In genomic region chr14:102362545-102363181, GRCh38 we compare ENCODE assay signal across 8 cellular contexts. TPM values are rescaled to one million over a fixed set of nuclear protein-coding genes. Genes with fewer than 3 reads are reported as not detected.
DNase-seq lines count a peak whose midpoint lies in the region; ATAC-seq and TF ChIP-seq lines count a peak whose summit lies in the region.

Gene CINP (minus strand): TSS chr14:102362890. CDS start chr14:102362851, 39 bp downstream.
Gene TECPR2 (plus strand): TSS chr14:102362941. CDS start chr14:102376722, 13,781 bp downstream.

- ATAC-seq in DND-41 (ENCODE audit: insufficient read depth, low read depth) (peak; percentile 94), naive B cell (ENCODE audit: low read depth in 2 of 2) (peak; percentile 95)
- ATAC-seq in stimulated activated effector memory CD8-positive, alpha-beta T cell treated with anti-CD3 and anti-CD28 coated beads, Interleukin-12 subunit alpha, Interleukin-12 subunit beta, amount 100 ng/mL, for 72 hours, result peak; percentile 89

- H3K27me3 ChIP-seq in DND-41 (ENCODE audit: insufficient read depth, low read length, poor library complexity) (no peaks in the 10 kb centered on the region), GM23248 (replicated peaks; ENCODE audit: insufficient read depth) (no peaks in the 10 kb centered on the region)

- H2AFZ ChIP-seq in DND-41 (ENCODE audit: low read depth, low read length) (peak within 1 kb of the TSS; percentile 91), GM23248 (peak within 1 kb of the TSS; percentile 96)

- no peak for TF ChIP-seq CTCF in DND-41 (IDR thresholded peaks at IDR 0.05; ENCODE audit: borderline replicate concordance, extremely low read depth, low read length, poor library complexity, severe bottlenecking)

- H3K79me2 ChIP-seq in DND-41 (ENCODE audit: insufficient read depth, low read length) (peaks cover 17% of the 10 kb centered on the region), GM23248 (ENCODE audit: insufficient read depth) (peaks cover 66% of the 10 kb centered on the region)

- peak within 1 kb of the TSS; percentile 77 for H3K27ac ChIP-seq in DND-41 (ENCODE audit: low read length)
- peak within 1 kb of the TSS; percentile 91 for H3K27ac ChIP-seq in GM23248

- H3K4me1 Mint-ChIP-seq in activated T-helper 1 cell treated with anti-CD3 and anti-CD28 coated beads, Interleukin-12 subunit alpha, Interleukin-12 subunit beta, Interleukin-2, Interleukin-4 antibody, amounts not matched to agents 30 ng/mL and 10 ng/mL and 1 ng/mL, durations not matched to agents 14 hours and 24 hours and 36 hours (ENCODE audit: low read depth), result peaks cover 32% of the 10 kb centered on the region
- H3K4me1 Mint-ChIP-seq in naive B cell, result peaks cover 21 to 36% (median 25%) of the 10 kb centered on the region in 3 donors
- H3K4me1 Mint-ChIP-seq in stimulated activated effector memory CD8-positive, alpha-beta T cell treated with anti-CD3 and anti-CD28 coated beads, Interleukin-12 subunit alpha, Interleukin-12 subunit beta, amount 100 ng/mL, for 72 hours, result peaks cover 37% of the 10 kb centered on the region

- DNase-seq in DND-41, result peak; percentile 95
- DNase-seq in GM23248, result peak; percentile 100
- peak; percentile 91 to 92 for DNase-seq in Kasumi-1 (lab: John Stamatoyannopoulos, UW)
- peak; percentile 96 for DNase-seq in RKO (ENCODE audit: low spot score)
- DNase-seq in activated T-helper 1 cell treated with anti-CD3 and anti-CD28 coated beads, Interleukin-12 subunit alpha, Interleukin-12 subunit beta, Interleukin-2, Interleukin-4 antibody, amounts not matched to agents 30 ng/mL and 10 ng/mL and 1 ng/mL, durations not matched to agents 14 hours and 24 hours and 36 hours (ENCODE audit: low spot score), result peak; percentile 92
- peak; percentile 96 for DNase-seq in fibroblast of gingiva (ENCODE audit: low read depth)
- peak; percentile 92 for DNase-seq in naive B cell
- DNase-seq in stimulated activated effector memory CD8-positive, alpha-beta T cell treated with anti-CD3 and anti-CD28 coated beads, Interleukin-12 subunit alpha, Interleukin-12 subunit beta, amount 100 ng/mL, for 72 hours (ENCODE audit: low spot score in 2 of 2), result peak; percentile 88 to 97

- 1 to 2% methylated on average over 43 to 47 of the region's 58 CpGs for WGBS in GM23248 (ENCODE audit: low coverage in 1 of 2, low lambda C conversion rate in 2 of 2, missing lambda C conversion rate in 2 of 2), 2 experiments

- peak within 1 kb of the TSS; percentile 91 for H3K27ac Mint-ChIP-seq in activated T-helper 1 cell treated with anti-CD3 and anti-CD28 coated beads, Interleukin-12 subunit alpha, Interleukin-12 subunit beta, Interleukin-2, Interleukin-4 antibody, amounts not matched to agents 30 ng/mL and 10 ng/mL and 1 ng/mL, durations not matched to agents 14 hours and 24 hours and 36 hours
- peak within 1 kb of the TSS in 5 of 6 donors; percentile 95 to 98 (median 97) for H3K27ac Mint-ChIP-seq in naive B cell
- H3K27ac Mint-ChIP-seq in stimulated activated effector memory CD8-positive, alpha-beta T cell treated with anti-CD3 and anti-CD28 coated beads, Interleukin-12 subunit alpha, Interleukin-12 subunit beta, amount 100 ng/mL, for 72 hours, result no peak within 1 kb of the TSS

- H3K4me2 ChIP-seq in DND-41 (ENCODE audit: insufficient read depth, low read length) (peak within 1 kb of the TSS; percentile 93), GM23248 (ENCODE audit: unreplicated experiment) (peak within 1 kb of the TSS; percentile 91)

- no peaks in the 10 kb centered on the region for H3K9me3 Mint-ChIP-seq in activated T-helper 1 cell treated with anti-CD3 and anti-CD28 coated beads, Interleukin-12 subunit alpha, Interleukin-12 subunit beta, Interleukin-2, Interleukin-4 antibody, amounts not matched to agents 30 ng/mL and 10 ng/mL and 1 ng/mL, durations not matched to agents 14 hours and 24 hours and 36 hours
- no peaks in the 10 kb centered on the region for H3K9me3 Mint-ChIP-seq in naive B cell
- H3K9me3 Mint-ChIP-seq in stimulated activated effector memory CD8-positive, alpha-beta T cell treated with anti-CD3 and anti-CD28 coated beads, Interleukin-12 subunit alpha, Interleukin-12 subunit beta, amount 100 ng/mL, for 72 hours, result no peaks in the 10 kb centered on the region

- H3K36me3 ChIP-seq in DND-41 (ENCODE audit: insufficient read depth, low read length), result peaks cover 8% of the 10 kb centered on the region; the same call in 1 of the 2 replicates
- peaks cover 8% of the 10 kb centered on the region; the same call in 1 of the 2 replicates for H3K36me3 ChIP-seq in GM23248 (ENCODE audit: low read depth)

- peak within 1 kb of the TSS; percentile 75 for H3K9ac ChIP-seq in DND-41 (ENCODE audit: low read depth, low read length)
- H3K9ac ChIP-seq in GM23248, result peak within 1 kb of the TSS; percentile 98

- H3K9me2 ChIP-seq in GM23248 (ENCODE audit: insufficient read depth), result no peaks in the 10 kb centered on the region

- H3K9me3 ChIP-seq in DND-41 (ENCODE audit: insufficient read depth, low read length, severe bottlenecking) (no peaks in the 10 kb centered on the region), GM23248 (ENCODE audit: low read depth) (no peaks in the 10 kb centered on the region)

- H3K27me3 Mint-ChIP-seq in activated T-helper 1 cell treated with anti-CD3 and anti-CD28 coated beads, Interleukin-12 subunit alpha, Interleukin-12 subunit beta, Interleukin-2, Interleukin-4 antibody, amounts not matched to agents 30 ng/mL and 10 ng/mL and 1 ng/mL, durations not matched to agents 14 hours and 24 hours and 36 hours (ENCODE audit: insufficient read depth), result no peaks in the 10 kb centered on the region
- H3K27me3 Mint-ChIP-seq in naive B cell, result no peaks in the 10 kb centered on the region

- peaks cover 6% of the 10 kb centered on the region for H3K36me3 Mint-ChIP-seq in activated T-helper 1 cell treated with anti-CD3 and anti-CD28 coated beads, Interleukin-12 subunit alpha, Interleukin-12 subunit beta, Interleukin-2, Interleukin-4 antibody, amounts not matched to agents 30 ng/mL and 10 ng/mL and 1 ng/mL, durations not matched to agents 14 hours and 24 hours and 36 hours (ENCODE audit: low read depth)
- H3K36me3 Mint-ChIP-seq in naive B cell, result no peaks in the 10 kb centered on the region
- H3K36me3 Mint-ChIP-seq in stimulated activated effector memory CD8-positive, alpha-beta T cell treated with anti-CD3 and anti-CD28 coated beads, Interleukin-12 subunit alpha, Interleukin-12 subunit beta, amount 100 ng/mL, for 72 hours, result peaks cover 25% of the 10 kb centered on the region

- H4K20me1 ChIP-seq in DND-41 (ENCODE audit: insufficient read depth, low read length) (no peaks in the 10 kb centered on the region), GM23248 (ENCODE audit: insufficient read depth) (0 out of 2 replicates have a peak, but pooled peaks cover 4% of the 10 kb centered on the region)

- intact Hi-C loops in activated T-helper 1 cell treated with anti-CD3 and anti-CD28 coated beads, Interleukin-12 subunit alpha, Interleukin-12 subunit beta, Interleukin-2, Interleukin-4 antibody, amounts not matched to agents 30 ng/mL and 10 ng/mL and 1 ng/mL, durations not matched to agents 14 hours and 24 hours and 36 hours (cut with micrococcal nuclease), result loop anchor here (1.0 to 5.0 kb wide), 13 partner anchors 42 to 972 kb away; partner anchors contain the start of genes EIF5, HSP90AA1, RCOR1 and WDR20

- H3K4me3 Mint-ChIP-seq in activated T-helper 1 cell treated with anti-CD3 and anti-CD28 coated beads, Interleukin-12 subunit alpha, Interleukin-12 subunit beta, Interleukin-2, Interleukin-4 antibody, amounts not matched to agents 30 ng/mL and 10 ng/mL and 1 ng/mL, durations not matched to agents 14 hours and 24 hours and 36 hours, result peak within 1 kb of the TSS; percentile 93
- H3K4me3 Mint-ChIP-seq in naive B cell, result peak within 1 kb of the TSS in 6 of 8 donors; percentile 90 to 100 (median 96)
- H3K4me3 Mint-ChIP-seq in stimulated activated effector memory CD8-positive, alpha-beta T cell treated with anti-CD3 and anti-CD28 coated beads, Interleukin-12 subunit alpha, Interleukin-12 subunit beta, amount 100 ng/mL, for 72 hours, result no peak within 1 kb of the TSS

- peaks cover 15% of the 10 kb centered on the region; the same call in 1 of the 2 replicates for H3F3A ChIP-seq in GM23248 (ENCODE audit: insufficient read depth)

- H3K4me1 ChIP-seq in DND-41 (ENCODE audit: insufficient read depth, low read length) (peaks cover 33% of the 10 kb centered on the region), GM23248 (ENCODE audit: insufficient read depth) (peaks cover 15% of the 10 kb centered on the region)

- in situ Hi-C loops in GM23248 (cut with MboI), result no loop called here

- peak within 1 kb of the TSS; percentile 70 to 93 for H3K4me3 ChIP-seq in DND-41 (ENCODE audit: low read depth in 1 of 2, low read length in 2 of 2)
- H3K4me3 ChIP-seq in GM23248, result peak within 1 kb of the TSS; percentile 99

RNA-seq across cellular contexts. Expression of gene CINP, which starts in this region (rescaled TPM):
- 45.7 and 52.1 TPM in 2 replicates for total RNA-seq in GM23248 (2014; rRNA removed; shearing (Covaris generic))
- polyA plus RNA-seq in GM23248 (2016; fragmentation: Nextera tagmentation; extraction: Ambion mirVana), result 60.3 and 60.5 TPM in 2 replicates
- 39.6 and 42.5 TPM in 2 replicates for total RNA-seq in activated T-helper 1 cell treated with anti-CD3 and anti-CD28 coated beads, Interleukin-12 subunit alpha, Interleukin-12 subunit beta, Interleukin-2, Interleukin-4 antibody, amounts not matched to agents 30 ng/mL and 10 ng/mL and 1 ng/mL, durations not matched to agents 14 hours and 24 hours and 36 hours
- 10 to 100 TPM; 28.6 to 42.4 (median 34.9) TPM for polyA plus RNA-seq in naive B cell (ENCODE audit: low read depth in 6 of 6)

RNA-seq across cellular contexts. Expression of gene TECPR2, which starts in this region (rescaled TPM):
- 10.1 and 15.8 TPM in 2 replicates for total RNA-seq in GM23248 (2014; rRNA removed; shearing (Covaris generic))
- 9.1 and 11.4 TPM in 2 replicates for polyA plus RNA-seq in GM23248 (2016; fragmentation: Nextera tagmentation; extraction: Ambion mirVana)
- 9.5 and 10.1 TPM in 2 replicates for total RNA-seq in activated T-helper 1 cell treated with anti-CD3 and anti-CD28 coated beads, Interleukin-12 subunit alpha, Interleukin-12 subunit beta, Interleukin-2, Interleukin-4 antibody, amounts not matched to agents 30 ng/mL and 10 ng/mL and 1 ng/mL, durations not matched to agents 14 hours and 24 hours and 36 hours
- 1 to 10 TPM; 2.3 to 6.6 (median 3.1) TPM for polyA plus RNA-seq in naive B cell (ENCODE audit: low read depth in 6 of 6)

Comparison
In these comparisons a context has a peak if more than half of its experiments do, and no peak if none do; other contexts are left out.
1. Peak in every context shown above with its lines: DNase-seq, ATAC-seq, H3K4me3 ChIP-seq and H3K27ac ChIP-seq.